ENCODE assay signal across 9 cellular contexts in the genomic region with DNA sequence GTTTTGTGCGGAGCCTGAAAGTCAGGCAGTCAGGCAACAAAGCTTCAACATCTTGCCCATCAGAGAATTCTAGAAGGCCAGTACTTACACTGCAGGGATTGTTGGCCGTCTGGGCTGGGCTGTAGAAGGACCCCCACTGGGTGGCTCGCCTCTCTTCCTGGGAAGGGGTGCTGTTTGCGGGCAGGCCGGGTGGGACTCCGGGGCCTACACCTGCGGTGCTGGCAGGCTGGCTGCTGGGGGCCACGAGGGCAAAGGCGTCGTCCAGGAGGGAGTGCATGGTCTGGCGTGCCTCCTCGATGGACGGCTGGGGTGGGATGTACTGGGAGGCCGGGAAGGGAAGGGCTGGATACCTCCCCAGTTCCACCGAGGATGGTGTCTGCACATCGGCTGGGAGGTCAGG.
"Had no signal": no experiment of that assay in that cellular context is flagged by ENCODE, and none has a peak within 500 bp of the region (broad histone marks: within the 10 kb centered on the region; RNA-seq: fewer than 3 reads in every experiment).

No MANE protein-coding gene starts in this region.

- H3K9ac ChIP-seq: GM23248 had no signal

- H2AFZ ChIP-seq: GM23248, GM23338 had no signal

- H3K4me1 ChIP-seq: HAP-1 had no signal

- DNase-seq: GM23248, GOT3, H7, H9, HCEC 1CT, HFFc6 had no signal

- ATAC-seq: GM23338, HCT116 had no signal

- H3K27ac Mint-ChIP-seq: GM23338, H9, HFFc6 had no signal

- H3K4me1 Mint-ChIP-seq: GM23338, H9 had no signal

- H3K9me3 ChIP-seq: HAP-1 had no signal

- H3K27ac ChIP-seq: GM23248 had no signal

- H3K4me2 ChIP-seq: GM23338 had no signal

- H3K4me3 ChIP-seq: GM23248, GM23338, HAP-1 had no signal

- H3K36me3 ChIP-seq: HAP-1 had no signal

- H3K4me3 Mint-ChIP-seq: GM23338, H9, HFFc6 had no signal
